8 cellular contexts compared by ENCODE assay signal in genomic region chr12:107760207-107760816, GRCh38. TPM values are rescaled to one million over a fixed set of nuclear protein-coding genes. Genes with fewer than 3 reads are reported as not detected.
DNase-seq lines count a peak whose midpoint lies in the region; ATAC-seq and TF ChIP-seq lines count a peak whose summit lies in the region.

No MANE protein-coding gene starts in this region.

- no peaks in the 10 kb centered on the region for H3K9me3 ChIP-seq in ES-I3 (ENCODE audit: control insufficient read depth, insufficient read depth, low read length)
- H3K9me3 ChIP-seq in KOPT-K1 (ENCODE audit: insufficient read depth, low read length, poor library complexity, severe bottlenecking), result no peaks in the 10 kb centered on the region
- H3K9me3 ChIP-seq in endocrine pancreas (ENCODE audit: control insufficient read depth, low read length), result no peaks in the 10 kb centered on the region
- no peaks in the 10 kb centered on the region for H3K9me3 ChIP-seq in muscle layer of colon (ENCODE audit: low read length)
- no peaks in the 10 kb centered on the region for H3K9me3 ChIP-seq in testis

- H3K27ac ChIP-seq in KOPT-K1 (ENCODE audit: low read depth, low read length, poor library complexity, severe bottlenecking), result peak overlapping the region; percentile 66
- peak overlapping the region; percentile 73 for H3K27ac ChIP-seq in muscle layer of colon (ENCODE audit: low read depth, low read length)
- peak overlapping the region; percentile 56 to 68 for H3K27ac ChIP-seq in testis

- H3K4me1 ChIP-seq in ES-I3 (ENCODE audit: insufficient read depth, low read length) (peaks cover 5% of the 10 kb centered on the region; the same call in 1 of the 2 replicates), endocrine pancreas (ENCODE audit: control insufficient read depth, insufficient read depth, low read length) (peaks cover 18% of the 10 kb centered on the region), muscle layer of colon (ENCODE audit: insufficient read depth, low read length) (peaks cover 35% of the 10 kb centered on the region), testis (peaks cover 15% of the 10 kb centered on the region)

- H3K27ac Mint-ChIP-seq in activated CD4-positive, alpha-beta T cell treated with anti-CD3 and anti-CD28 coated beads for 36 hours, result peak overlapping the region; percentile 91

- WGBS in testis, 2 donors, result 1 to 4% methylated on average over 10 to 30 of the region's 30 CpGs

- H3K9me3 Mint-ChIP-seq in activated CD4-positive, alpha-beta T cell treated with anti-CD3 and anti-CD28 coated beads for 36 hours (ENCODE audit: low read depth), result no peaks in the 10 kb centered on the region

- H3K27me3 ChIP-seq in endocrine pancreas (ENCODE audit: control insufficient read depth, insufficient read depth, low read length), result no peaks in the 10 kb centered on the region
- no peaks in the 10 kb centered on the region for H3K27me3 ChIP-seq in muscle layer of colon (ENCODE audit: control insufficient read depth in 1 of 2, insufficient read depth in 2 of 2, low read length in 2 of 2)
- H3K27me3 ChIP-seq in testis, result no peaks in the 10 kb centered on the region

- peak overlapping the region; percentile 56 for H3K9ac ChIP-seq in ES-I3 (ENCODE audit: low read depth, low read length)
- H3K9ac ChIP-seq in endocrine pancreas (ENCODE audit: control insufficient read depth, insufficient read depth, low read length), result peak overlapping the region; percentile 89
- peak overlapping the region; percentile 18 for H3K9ac ChIP-seq in muscle layer of colon (ENCODE audit: low read length)

- H3K27me3 Mint-ChIP-seq in activated CD4-positive, alpha-beta T cell treated with anti-CD3 and anti-CD28 coated beads for 36 hours, result no peaks in the 10 kb centered on the region

- peak overlapping the region; percentile 91 for H3K4me3 ChIP-seq in endocrine pancreas (ENCODE audit: control insufficient read depth, insufficient read depth, low read length)
- peak overlapping the region; percentile 65 to 84 for H3K4me3 ChIP-seq in muscle layer of colon (ENCODE audit: low read depth in 1 of 2, low read length in 2 of 2)
- peak overlapping the region; percentile 77 for H3K4me3 ChIP-seq in testis

- TF ChIP-seq POLR2A in testis (IDR thresholded peaks at IDR 0.05), result no peak

- H3K36me3 ChIP-seq in ES-I3 (ENCODE audit: insufficient read depth, low read length), result peaks cover 7% of the 10 kb centered on the region; the same call in 1 of the 2 replicates
- H3K36me3 ChIP-seq in KOPT-K1 (ENCODE audit: insufficient read depth, low read length), result peaks cover 38% of the 10 kb centered on the region
- H3K36me3 ChIP-seq in endocrine pancreas (ENCODE audit: control insufficient read depth, insufficient read depth, low read length), result peaks cover 5% of the 10 kb centered on the region
- H3K36me3 ChIP-seq in muscle layer of colon (ENCODE audit: insufficient read depth, low read length), result peaks cover 5% of the 10 kb centered on the region
- no peaks in the 10 kb centered on the region for H3K36me3 ChIP-seq in testis (ENCODE audit: low read depth, missing control alignments)

- peak; percentile 64 for DNase-seq in activated CD4-positive, alpha-beta T cell treated with anti-CD3 and anti-CD28 coated beads for 36 hours
- peak; percentile 43 for DNase-seq in testis
- DNase-seq in UCSD-AML1 (lab: John Stamatoyannopoulos, UW; ENCODE audit: unreplicated experiment), result no peak

- H3K4me1 Mint-ChIP-seq in activated CD4-positive, alpha-beta T cell treated with anti-CD3 and anti-CD28 coated beads for 36 hours, result peaks cover 27% of the 10 kb centered on the region

- H3K4me3 Mint-ChIP-seq in activated CD4-positive, alpha-beta T cell treated with anti-CD3 and anti-CD28 coated beads for 36 hours, result peak overlapping the region; percentile 92

- peak; percentile 21 for ATAC-seq in GM21737 (IDR thresholded peaks at IDR 0.05; ENCODE audit: unreplicated experiment)
- ATAC-seq in activated CD4-positive, alpha-beta T cell treated with anti-CD3 and anti-CD28 coated beads for 36 hours, result peak; percentile 21

- no peak for TF ChIP-seq CTCF in testis (IDR thresholded peaks at IDR 0.05)

- intact Hi-C loops in activated CD4-positive, alpha-beta T cell treated with anti-CD3 and anti-CD28 coated beads for 36 hours (cut with DNase I, micrococcal nuclease), result loop anchor here (1.0 to 10.0 kb wide), 12 partner anchors 124 to 1458 kb away; partner anchors contain the start of genes FICD (in 1 of the 2), ISCU (in 1 of the 2), POLR3B (in 1 of the 2) and RIC8B (in 1 of the 2)
- intact Hi-C loops in testis (cut with DNase I; ENCODE audit: low total_unique reads), result no loop called here

- CTCF ChIA-PET in activated CD4-positive, alpha-beta T cell treated with anti-CD3 and anti-CD28 coated beads for 36 hours (lab: Charles Lee), result interaction anchor here (0.8 to 3.1 kb wide), 2 partner anchors 152 to 337 kb away, joined by 4 to 12 read pairs; no protein-coding TSS in a partner anchor

- POLR2A ChIA-PET in activated CD4-positive, alpha-beta T cell treated with anti-CD3 and anti-CD28 coated beads for 36 hours (lab: Charles Lee), result interaction anchor here (1.8 kb wide), 1 partner anchor 13 kb away, joined by 5 read pairs; no protein-coding TSS in a partner anchor

- H3K36me3 Mint-ChIP-seq in activated CD4-positive, alpha-beta T cell treated with anti-CD3 and anti-CD28 coated beads for 36 hours (ENCODE audit: low read depth), result peaks cover 28% of the 10 kb centered on the region

RNA-seq across cellular contexts. Expression of gene PRDM4, which starts 0.6 kb away (rescaled TPM):
- 10 to 100 TPM; 27.5 to 29.7 TPM for total RNA-seq in activated CD4-positive, alpha-beta T cell treated with anti-CD3 and anti-CD28 coated beads for 36 hours
- total RNA-seq in testis, result 10 to 100 TPM; 35.6 to 36.9 TPM
- 31.1 TPM for polyA plus RNA-seq in testis (ENCODE audit: insufficient read depth, low read depth, low replicate concordance)

RNA-seq across cellular contexts. Expression of gene ASCL4, which starts 14.2 kb away (rescaled TPM):
- total RNA-seq in activated CD4-positive, alpha-beta T cell treated with anti-CD3 and anti-CD28 coated beads for 36 hours, result not detected
- under 1 TPM in 1 of 2 donors, not detected in 1; 0.50 TPM for total RNA-seq in testis
- polyA plus RNA-seq in testis (ENCODE audit: insufficient read depth, low read depth, low replicate concordance), result 0.13 TPM

Comparison
In these comparisons a context has a peak if more than half of its experiments do, and no peak if none do; other contexts are left out.
1. H3K9ac ChIP-seq: peak in every context shown above with its lines; median percentile 89 in endocrine pancreas; 56 in ES-I3; 18 in muscle layer of colon.